8 cellular contexts compared by ENCODE assay signal in genomic region chr10:48523212-48523819, GRCh38.
DNase-seq lines count a peak whose midpoint lies in the region; ATAC-seq and TF ChIP-seq lines count a peak whose summit lies in the region.

No MANE protein-coding gene starts in this region.

- H3K36me3 ChIP-seq in endodermal cell (ENCODE audit: control insufficient read depth, insufficient read depth, low read length): no peaks in the 10 kb centered on the region
- H3K36me3 ChIP-seq in mesenchymal stem cell (ENCODE audit: control insufficient read depth in 1 of 2, insufficient read depth in 2 of 2, low read depth in 1 of 2, low read length in 2 of 2): peaks cover 6 to 32% of the 10 kb centered on the region in 2 experiments
- no peaks in the 10 kb centered on the region for H3K36me3 ChIP-seq in urinary bladder (ENCODE audit: insufficient read depth)

- peak overlapping the region in 1 of 2 experiments; percentile 56 for H3K23ac ChIP-seq in mesenchymal stem cell (ENCODE audit: low read length in 2 of 2)

- H3K4me2 ChIP-seq in mesenchymal stem cell (ENCODE audit: low read length, poor library complexity, severe bottlenecking): peak overlapping the region; percentile 92

- H2BK15ac ChIP-seq in mesenchymal stem cell (ENCODE audit: low read depth, poor library complexity, severe bottlenecking): peak overlapping the region; percentile 12

- H3K27me3 Mint-ChIP-seq in activated CD8-positive, alpha-beta T cell treated with anti-CD3 and anti-CD28 coated beads, Interleukin-2, amount 10 ng/mL, durations not matched to agents 7 days and 5 days (ENCODE audit: low read depth): peaks cover 61% of the 10 kb centered on the region
- H3K27me3 Mint-ChIP-seq in activated CD8-positive, alpha-beta T cell treated with anti-CD3 and anti-CD28 coated beads for 36 hours: peaks cover 36% of the 10 kb centered on the region
- H3K27me3 Mint-ChIP-seq in endodermal cell (ENCODE audit: insufficient read depth): peaks cover 38% of the 10 kb centered on the region
- peaks cover 54% of the 10 kb centered on the region for H3K27me3 Mint-ChIP-seq in activated naive CD8-positive, alpha-beta T cell treated with anti-CD3 and anti-CD28 coated beads for 36 hours

- DNase-seq in activated CD8-positive, alpha-beta T cell treated with anti-CD3 and anti-CD28 coated beads, Interleukin-2, amount 10 ng/mL, durations not matched to agents 7 days and 5 days: no peak
- no peak for DNase-seq in activated CD8-positive, alpha-beta T cell treated with anti-CD3 and anti-CD28 coated beads for 36 hours
- DNase-seq in endodermal cell: peak; percentile 89
- DNase-seq in mesenchymal stem cell: peak; percentile 75
- no peak for DNase-seq in activated naive CD8-positive, alpha-beta T cell treated with anti-CD3 and anti-CD28 coated beads for 36 hours
- DNase-seq in GM19238 (ENCODE audit: insufficient read length, low spot score): no peak

- POLR2A ChIA-PET in activated CD8-positive, alpha-beta T cell treated with anti-CD3 and anti-CD28 coated beads, Interleukin-2, amount 10 ng/mL, durations not matched to agents 7 days and 5 days (lab: Charles Lee): no interaction called here
- POLR2A ChIA-PET in activated CD8-positive, alpha-beta T cell treated with anti-CD3 and anti-CD28 coated beads for 36 hours (lab: Charles Lee): no interaction called here

- no peak overlapping the region for H2BK12ac ChIP-seq in mesenchymal stem cell (ENCODE audit: low read length in 2 of 2)

- intact Hi-C loops in activated CD8-positive, alpha-beta T cell treated with anti-CD3 and anti-CD28 coated beads for 36 hours (cut with micrococcal nuclease): no loop called here

- peak; percentile 10 for ATAC-seq in activated CD8-positive, alpha-beta T cell treated with anti-CD3 and anti-CD28 coated beads, Interleukin-2, amount 10 ng/mL, durations not matched to agents 7 days and 5 days
- no peak for ATAC-seq in activated CD8-positive, alpha-beta T cell treated with anti-CD3 and anti-CD28 coated beads for 36 hours
- ATAC-seq in HG03108 (IDR thresholded peaks at IDR 0.05; ENCODE audit: unreplicated experiment): no peak

- CTCF ChIA-PET in activated CD8-positive, alpha-beta T cell treated with anti-CD3 and anti-CD28 coated beads, Interleukin-2, amount 10 ng/mL, durations not matched to agents 7 days and 5 days (lab: Charles Lee): interaction anchor here (0.6 kb wide), 1 partner anchor 106 kb away, joined by 3 read pairs; no protein-coding TSS in a partner anchor
- CTCF ChIA-PET in activated CD8-positive, alpha-beta T cell treated with anti-CD3 and anti-CD28 coated beads for 36 hours (lab: Charles Lee): interaction anchor here (1.1 to 1.5 kb wide), 2 partner anchors 133 to 160 kb away, joined by 4 read pairs; no protein-coding TSS in a partner anchor

- H3K79me1 ChIP-seq in mesenchymal stem cell (replicated peaks; ENCODE audit: low read length, poor library complexity, severe bottlenecking): peaks cover 27% of the 10 kb centered on the region

- H3K9ac ChIP-seq in endodermal cell (ENCODE audit: extremely low read depth, low read length, poor library complexity, severe bottlenecking) (no peak overlapping the region), mesenchymal stem cell (ENCODE audit: low read length) (peak overlapping the region; percentile 47)

- no peaks in the 10 kb centered on the region for H3K9me3 Mint-ChIP-seq in activated CD8-positive, alpha-beta T cell treated with anti-CD3 and anti-CD28 coated beads, Interleukin-2, amount 10 ng/mL, durations not matched to agents 7 days and 5 days (ENCODE audit: insufficient read depth)
- H3K9me3 Mint-ChIP-seq in activated CD8-positive, alpha-beta T cell treated with anti-CD3 and anti-CD28 coated beads for 36 hours: no peaks in the 10 kb centered on the region
- no peaks in the 10 kb centered on the region for H3K9me3 Mint-ChIP-seq in endodermal cell
- H3K9me3 Mint-ChIP-seq in activated naive CD8-positive, alpha-beta T cell treated with anti-CD3 and anti-CD28 coated beads for 36 hours: no peaks in the 10 kb centered on the region

- H2AK5ac ChIP-seq in mesenchymal stem cell (ENCODE audit: low read length, severe bottlenecking): no peak overlapping the region

- peaks cover 20% of the 10 kb centered on the region for H3K4me1 Mint-ChIP-seq in activated CD8-positive, alpha-beta T cell treated with anti-CD3 and anti-CD28 coated beads, Interleukin-2, amount 10 ng/mL, durations not matched to agents 7 days and 5 days (ENCODE audit: low read depth)
- H3K4me1 Mint-ChIP-seq in activated CD8-positive, alpha-beta T cell treated with anti-CD3 and anti-CD28 coated beads for 36 hours (ENCODE audit: low read depth): no peaks in the 10 kb centered on the region
- H3K4me1 Mint-ChIP-seq in endodermal cell: peaks cover 26% of the 10 kb centered on the region
- H3K4me1 Mint-ChIP-seq in activated naive CD8-positive, alpha-beta T cell treated with anti-CD3 and anti-CD28 coated beads for 36 hours: peaks cover 7% of the 10 kb centered on the region

- H3K4me1 ChIP-seq in endodermal cell (ENCODE audit: control insufficient read depth, insufficient read depth, low read length) (peaks cover 6% of the 10 kb centered on the region), mesenchymal stem cell (ENCODE audit: control insufficient read depth, insufficient read depth, low read depth, low read length) (peaks cover 13% of the 10 kb centered on the region), urinary bladder (ENCODE audit: insufficient read depth) (peaks cover 4% of the 10 kb centered on the region)

- H3K4me3 ChIP-seq in endodermal cell (ENCODE audit: low read length) (peak overlapping the region; percentile 82), mesenchymal stem cell (ENCODE audit: insufficient read depth in 1 of 2, low read depth in 1 of 2, low read length in 2 of 2) (peak overlapping the region; percentile 54 to 66), urinary bladder (ENCODE audit: low read depth, low read length) (peak overlapping the region; percentile 43)

- no peak overlapping the region for H2AFZ ChIP-seq in mesenchymal stem cell (ENCODE audit: low read depth, low read length)

- H3K9me3 ChIP-seq in endodermal cell (ENCODE audit: control insufficient read depth, low read length) (no peaks in the 10 kb centered on the region), mesenchymal stem cell (ENCODE audit: control insufficient read depth, low read length) (no peaks in the 10 kb centered on the region)

- peaks cover 29% of the 10 kb centered on the region for H3K27me3 ChIP-seq in endodermal cell (ENCODE audit: control insufficient read depth, insufficient read depth, low read length, poor library complexity, severe bottlenecking)
- no peaks in the 10 kb centered on the region for H3K27me3 ChIP-seq in mesenchymal stem cell (ENCODE audit: control insufficient read depth in 1 of 2, insufficient read depth in 1 of 2, low read length in 2 of 2)

- H3K27ac Mint-ChIP-seq in activated CD8-positive, alpha-beta T cell treated with anti-CD3 and anti-CD28 coated beads, Interleukin-2, amount 10 ng/mL, durations not matched to agents 7 days and 5 days: no peak overlapping the region
- no peak overlapping the region for H3K27ac Mint-ChIP-seq in activated CD8-positive, alpha-beta T cell treated with anti-CD3 and anti-CD28 coated beads for 36 hours
- H3K27ac Mint-ChIP-seq in endodermal cell: no peak overlapping the region
- no peak overlapping the region for H3K27ac Mint-ChIP-seq in activated naive CD8-positive, alpha-beta T cell treated with anti-CD3 and anti-CD28 coated beads for 36 hours

- 1 to 4% methylated on average over 11 to 47 of the region's 47 CpGs for WGBS in endodermal cell (ENCODE audit: insufficient coverage in 1 of 2, insufficient read length in 1 of 2), 2 experiments
- WGBS in mesenchymal stem cell: 3% methylated on average over 43 of the region's 47 CpGs
- WGBS in urinary bladder: 1% methylated on average over 47 of the region's 47 CpGs

- no peak overlapping the region for H4K91ac ChIP-seq in mesenchymal stem cell (ENCODE audit: low read length)

- H2BK5ac ChIP-seq in mesenchymal stem cell (ENCODE audit: low read depth, low read length, poor library complexity, severe bottlenecking): no peak overlapping the region

- H3K14ac ChIP-seq in mesenchymal stem cell (ENCODE audit: low read length in 2 of 2): no peak overlapping the region

- no peak overlapping the region for H2BK120ac ChIP-seq in mesenchymal stem cell (ENCODE audit: low read depth, low read length)

- TF ChIP-seq CTCF in activated CD8-positive, alpha-beta T cell treated with anti-CD3 and anti-CD28 coated beads for 36 hours (IDR thresholded peaks at IDR 0.05): no peak
- no peak for TF ChIP-seq CTCF in endodermal cell (conservative IDR thresholded peaks at IDR 0.05)

- H3K4ac ChIP-seq in mesenchymal stem cell (ENCODE audit: low read depth in 1 of 2, low read length in 2 of 2): no peak overlapping the region

- no peaks in the 10 kb centered on the region for H3K36me3 Mint-ChIP-seq in activated CD8-positive, alpha-beta T cell treated with anti-CD3 and anti-CD28 coated beads, Interleukin-2, amount 10 ng/mL, durations not matched to agents 7 days and 5 days (ENCODE audit: low read depth)
- H3K36me3 Mint-ChIP-seq in activated CD8-positive, alpha-beta T cell treated with anti-CD3 and anti-CD28 coated beads for 36 hours (ENCODE audit: low read depth): no peaks in the 10 kb centered on the region
- H3K36me3 Mint-ChIP-seq in endodermal cell (ENCODE audit: low read depth): no peaks in the 10 kb centered on the region
- H3K36me3 Mint-ChIP-seq in activated naive CD8-positive, alpha-beta T cell treated with anti-CD3 and anti-CD28 coated beads for 36 hours: no peaks in the 10 kb centered on the region

- H3K18ac ChIP-seq in mesenchymal stem cell (ENCODE audit: low read depth in 1 of 2, low read length in 2 of 2): no peak overlapping the region

- H3K27ac ChIP-seq in endodermal cell (ENCODE audit: low read depth, low read length) (no peak overlapping the region), mesenchymal stem cell (ENCODE audit: low read length, poor library complexity, severe bottlenecking) (no peak overlapping the region), urinary bladder (ENCODE audit: low read depth) (no peak overlapping the region)

- no peak overlapping the region for H3K4me3 Mint-ChIP-seq in activated CD8-positive, alpha-beta T cell treated with anti-CD3 and anti-CD28 coated beads, Interleukin-2, amount 10 ng/mL, durations not matched to agents 7 days and 5 days
- no peak overlapping the region for H3K4me3 Mint-ChIP-seq in activated CD8-positive, alpha-beta T cell treated with anti-CD3 and anti-CD28 coated beads for 36 hours
- H3K4me3 Mint-ChIP-seq in endodermal cell: peak overlapping the region; percentile 63
- no peak overlapping the region for H3K4me3 Mint-ChIP-seq in activated naive CD8-positive, alpha-beta T cell treated with anti-CD3 and anti-CD28 coated beads for 36 hours

- peak overlapping the region; percentile 40 for H4K8ac ChIP-seq in mesenchymal stem cell (ENCODE audit: low read length)

Comparison
In these comparisons a context has a peak if more than half of its experiments do, and no peak if none do; other contexts are left out.
1. DNase-seq: peak in endodermal cell (single experiment) and mesenchymal stem cell (single experiment); none in activated CD8-positive, alpha-beta T cell treated with anti-CD3 and anti-CD28 coated beads, Interleukin-2, amount 10 ng/mL, durations not matched to agents 7 days and 5 days (single experiment), activated CD8-positive, alpha-beta T cell treated with anti-CD3 and anti-CD28 coated beads for 36 hours (single experiment), activated naive CD8-positive, alpha-beta T cell treated with anti-CD3 and anti-CD28 coated beads for 36 hours (single experiment) and GM19238 (single experiment).
2. Peak in every context shown above with its lines, with median percentiles within 50 percentile points of each other: H3K4me3 ChIP-seq.